Comparison of ENCODE assay signal across 9 cellular contexts in genomic region chr4:136551753-136552152, GRCh38.
"Had no signal": no experiment of that assay in that cellular context is flagged by ENCODE, and none has a peak within 500 bp of the region (broad histone marks: within the 10 kb centered on the region; RNA-seq: fewer than 3 reads in every experiment).

No MANE protein-coding gene starts in this region.

- H3K4me2 ChIP-seq: GM23338 had no signal

- H3K4me3 ChIP-seq: GM23248, GM23338, HAP-1 had no signal

- H2AFZ ChIP-seq: GM23248, GM23338 had no signal

- H3K27ac ChIP-seq: GM23248 had no signal

- H3K36me3 ChIP-seq: HAP-1 had no signal

- H3K9me3 ChIP-seq: HAP-1 had no signal

- DNase-seq: GM23248, GOT3, H7, H9, HCEC 1CT, HFFc6 had no signal

- H3K9ac ChIP-seq: GM23248 had no signal

- ATAC-seq: GM23338, HCT116 had no signal
